Comparison of ENCODE assay signal across 1 cellular context in genomic region chr12:131950182-131950913, GRCh38.
TF ChIP-seq lines count a peak whose summit lies in the region.

No MANE protein-coding gene starts in this region.

TF ChIP-seq in endothelial cell of umbilical vein, 7 proteins besides CTCF, POLR2A, EP300 and RAD21:
- no peak for TF ChIP-seq POLR2AphosphoS5 (IDR thresholded peaks at IDR 0.05; ENCODE audit: insufficient read depth, low read depth, low read length)
- TF ChIP-seq FOS (IDR thresholded peaks at IDR 0.05; ENCODE audit: borderline replicate concordance, insufficient read depth, low read length): no peak
